20 cellular contexts compared by ENCODE assay signal in the genomic region with DNA sequence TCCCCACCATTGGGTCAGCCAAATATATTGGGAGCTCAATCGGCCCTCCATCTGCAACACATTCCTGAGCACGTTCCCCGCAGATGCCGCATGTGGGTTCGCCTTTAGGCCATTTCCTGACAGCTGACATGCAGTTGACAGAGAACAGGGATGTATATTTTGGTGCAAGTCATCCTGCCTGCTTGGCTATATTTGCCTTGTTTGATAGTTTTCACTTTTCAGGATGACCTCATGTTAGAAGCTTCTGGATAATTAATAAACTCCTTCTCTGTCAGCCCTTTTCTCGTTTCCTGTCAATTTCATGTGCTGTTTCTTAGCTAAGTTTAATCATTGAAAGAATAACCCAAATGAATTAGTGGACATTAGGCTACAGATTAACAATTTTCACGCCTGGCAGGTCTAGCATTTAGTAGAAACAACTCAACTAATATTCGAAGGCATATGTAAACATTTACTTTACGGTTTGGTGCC.
DNase-seq lines count a peak whose midpoint lies in the region; ATAC-seq, FAIRE-seq and TF ChIP-seq lines count a peak whose summit lies in the region.
"Had no signal": no experiment of that assay in that cellular context is flagged by ENCODE, and none has a peak within 500 bp of the region (broad histone marks: within the 10 kb centered on the region; RNA-seq: fewer than 3 reads in every experiment).

No MANE protein-coding gene starts in this region.

- H3K4me2 ChIP-seq in astrocyte (ENCODE audit: low read length) (no peak overlapping the region), keratinocyte (ENCODE audit: control insufficient read depth, extremely low read depth, insufficient read depth, low read depth, low read length) (no peak overlapping the region), smooth muscle cell (no peak overlapping the region)

- H4K20me1 ChIP-seq in astrocyte (ENCODE audit: insufficient read depth, low read length), result no peaks in the 10 kb centered on the region
- H4K20me1 ChIP-seq in keratinocyte (ENCODE audit: control insufficient read depth, extremely low read depth, insufficient read depth, low read length), result no peaks in the 10 kb centered on the region
- no peaks in the 10 kb centered on the region for H4K20me1 ChIP-seq in smooth muscle cell (ENCODE audit: low read depth)

- H3K4me1 Mint-ChIP-seq in astrocyte (ENCODE audit: low read depth, unreplicated experiment), result no peaks in the 10 kb centered on the region
- H3K4me1 Mint-ChIP-seq: stimulated activated effector memory CD8-positive, alpha-beta T cell treated with anti-CD3 and anti-CD28 coated beads, Interleukin-12 subunit alpha, Interleukin-12 subunit beta, amount 100 ng/mL, for 72 hours had no signal

- no peak overlapping the region for H3K27ac Mint-ChIP-seq in astrocyte (ENCODE audit: unreplicated experiment)
- H3K27ac Mint-ChIP-seq: stimulated activated effector memory CD8-positive, alpha-beta T cell treated with anti-CD3 and anti-CD28 coated beads, Interleukin-12 subunit alpha, Interleukin-12 subunit beta, amount 100 ng/mL, for 72 hours had no signal

- no peaks in the 10 kb centered on the region for H3K79me2 ChIP-seq in astrocyte (ENCODE audit: insufficient read depth, low read length)
- H3K79me2 ChIP-seq in keratinocyte (ENCODE audit: control insufficient read depth, insufficient read depth, low read length), result no peaks in the 10 kb centered on the region
- H3K79me2 ChIP-seq in smooth muscle cell (ENCODE audit: low read depth), result no peaks in the 10 kb centered on the region

- H3K9ac ChIP-seq in astrocyte (ENCODE audit: low read length) (no peak overlapping the region), keratinocyte (ENCODE audit: control insufficient read depth, extremely low read depth, insufficient read depth, low read length) (no peak overlapping the region), smooth muscle cell (ENCODE audit: low read depth) (no peak overlapping the region)

- H3K27ac ChIP-seq in astrocyte (ENCODE audit: low read depth, low read length), result no peak overlapping the region
- no peak overlapping the region for H3K27ac ChIP-seq in keratinocyte (ENCODE audit: control insufficient read depth, insufficient read depth, low read length)
- peak overlapping the region; percentile 69 for H3K27ac ChIP-seq in smooth muscle cell (ENCODE audit: low read depth)
- H3K27ac ChIP-seq: adrenal gland, C4-2B had no signal

- no peaks in the 10 kb centered on the region for H3K9me1 ChIP-seq in keratinocyte (ENCODE audit: control insufficient read depth, extremely low read depth, insufficient read depth, low read length)

- H3K36me3 ChIP-seq in astrocyte (ENCODE audit: insufficient read depth, low read length) (no peaks in the 10 kb centered on the region), keratinocyte (ENCODE audit: control insufficient read depth in 2 of 2, extremely low read depth in 1 of 2, insufficient read depth in 2 of 2, low read length in 2 of 2) (no peaks in the 10 kb centered on the region), smooth muscle cell (ENCODE audit: low read depth) (no peaks in the 10 kb centered on the region)
- H3K36me3 ChIP-seq: adrenal gland, heart left ventricle had no signal

- H3K9me3 ChIP-seq in astrocyte (ENCODE audit: insufficient read depth, low read depth, low read length) (peaks cover 6% of the 10 kb centered on the region), keratinocyte (ENCODE audit: control insufficient read depth, low read depth, low read length) (peaks cover 9% of the 10 kb centered on the region), smooth muscle cell (replicated peaks; ENCODE audit: low read depth) (peaks cover 8% of the 10 kb centered on the region)

- H3K36me3 Mint-ChIP-seq in astrocyte (ENCODE audit: low read depth, unreplicated experiment), result peaks cover 6% of the 10 kb centered on the region
- H3K36me3 Mint-ChIP-seq: stimulated activated effector memory CD8-positive, alpha-beta T cell treated with anti-CD3 and anti-CD28 coated beads, Interleukin-12 subunit alpha, Interleukin-12 subunit beta, amount 100 ng/mL, for 72 hours had no signal

- ATAC-seq in GM19395 (IDR thresholded peaks at IDR 0.05; ENCODE audit: unreplicated experiment), result peak; percentile 56
- no peak for ATAC-seq in GM19452 (IDR thresholded peaks at IDR 0.05; ENCODE audit: unreplicated experiment)
- ATAC-seq: heart left ventricle; stimulated activated effector memory CD8-positive, alpha-beta T cell treated with anti-CD3 and anti-CD28 coated beads, Interleukin-12 subunit alpha, Interleukin-12 subunit beta, amount 100 ng/mL, for 72 hours had no signal

- H3K4me3 ChIP-seq in astrocyte (ENCODE audit: insufficient read depth, low read depth, low read length) (no peak overlapping the region), keratinocyte (ENCODE audit: control insufficient read depth in 2 of 3, extremely low read depth in 1 of 3, insufficient read depth in 2 of 3, low read depth in 1 of 3, low read length in 3 of 3) (no peak overlapping the region), smooth muscle cell (no peak overlapping the region)
- H3K4me3 ChIP-seq: adrenal gland, heart left ventricle had no signal

- TF ChIP-seq CTCF in astrocyte (IDR thresholded peaks at IDR 0.05; ENCODE audit: insufficient read depth, low read depth, low read length), result no peak
- no peak for TF ChIP-seq CTCF in keratinocyte (optimal IDR thresholded peaks at IDR 0.05 in 1 of 3, IDR thresholded peaks at IDR 0.05 in 1 of 3, conservative IDR thresholded peaks at IDR 0.05 in 1 of 3; ENCODE audit: extremely low read depth in 1 of 3, insufficient read depth in 2 of 3, low read length in 3 of 3)
- no peak for TF ChIP-seq CTCF in smooth muscle cell (IDR thresholded peaks at IDR 0.05; ENCODE audit: borderline replicate concordance, insufficient read depth, poor library complexity, severe bottlenecking)

- H3K27me3 ChIP-seq in astrocyte (ENCODE audit: insufficient read depth, low read length) (no peaks in the 10 kb centered on the region), keratinocyte (ENCODE audit: control insufficient read depth, extremely low read depth, insufficient read depth, low read length) (no peaks in the 10 kb centered on the region), smooth muscle cell (ENCODE audit: low read depth) (no peaks in the 10 kb centered on the region)
- H3K27me3 ChIP-seq: adrenal gland, heart left ventricle had no signal

- no peaks in the 10 kb centered on the region for H3K27me3 Mint-ChIP-seq in astrocyte (ENCODE audit: low read depth, unreplicated experiment)

- 56% methylated on average over 9 of the region's 9 CpGs for WGBS in smooth muscle cell (ENCODE audit: low lambda C conversion rate)

- no peaks in the 10 kb centered on the region for H3K4me1 ChIP-seq in astrocyte (ENCODE audit: insufficient read depth, low read length)
- no peaks in the 10 kb centered on the region for H3K4me1 ChIP-seq in keratinocyte (ENCODE audit: control insufficient read depth, extremely low read depth, insufficient read depth, low read length)
- H3K4me1 ChIP-seq in smooth muscle cell (ENCODE audit: low read depth), result no peaks in the 10 kb centered on the region
- H3K4me1 ChIP-seq: adrenal gland, heart left ventricle had no signal

- H3K9me3 Mint-ChIP-seq in astrocyte (ENCODE audit: unreplicated experiment), result peaks cover 22% of the 10 kb centered on the region

- DNase-seq in astrocyte (ENCODE audit: low read depth) (peak; percentile 41), keratinocyte (ENCODE audit: low read depth, low spot score) (no peak), smooth muscle cell (lab: John Stamatoyannopoulos, UW; ENCODE audit: unreplicated experiment) (no peak), DMS114 treated with DMSO at 0.1 percent for 48 hours (lab: John Stamatoyannopoulos, UW; ENCODE audit: unreplicated experiment) (no peak), GDM1 (lab: John Stamatoyannopoulos, UW) (no peak)
- DNase-seq in activated CD8-positive, alpha-beta memory T cell treated with anti-CD3 and anti-CD28 coated beads, Interleukin-2, amount 50 U/mL, for 4 hours, result no peak
- DNase-seq: activated CD4-positive, CD25-positive, alpha-beta regulatory T cell treated with anti-CD3 and anti-CD28 coated beads, Interleukin-2, amount 50 U/mL, for 72 hours; activated T-cell treated with anti-CD3 and anti-CD28 coated beads for 4 hours; adrenal gland; effector CD4-positive, alpha-beta T cell; GF-D8; heart left ventricle; mesendoderm; stimulated activated CD4-positive, alpha-beta T cell treated with anti-CD3 and anti-CD28 coated beads, Interleukin-4, amount 100 ng/mL, for 1 hour; SW 1271 had no signal

- H3F3A ChIP-seq in smooth muscle cell (ENCODE audit: low read depth), result no peaks in the 10 kb centered on the region

- dilution Hi-C loops in keratinocyte (cut with MboI; ENCODE audit: extremely low pct_ligation_motif_present, low sequenced_read_pairs), result no loop called here

- H3K4me3 Mint-ChIP-seq in astrocyte (ENCODE audit: unreplicated experiment), result no peak overlapping the region
- H3K4me3 Mint-ChIP-seq: stimulated activated effector memory CD8-positive, alpha-beta T cell treated with anti-CD3 and anti-CD28 coated beads, Interleukin-12 subunit alpha, Interleukin-12 subunit beta, amount 100 ng/mL, for 72 hours had no signal

- H2AFZ ChIP-seq in astrocyte (ENCODE audit: low read depth, low read length) (no peak overlapping the region), keratinocyte (ENCODE audit: control insufficient read depth, low read length) (no peak overlapping the region), smooth muscle cell (ENCODE audit: low read depth) (no peak overlapping the region)

- FAIRE-seq in astrocyte (lab: Jason Lieb, UNC), result no peak
- FAIRE-seq in keratinocyte (lab: Jason Lieb, UNC), result peak; percentile 56
- FAIRE-seq: GM18507 had no signal
